In genomic region chr17:78128616-78129384, GRCh38 we compare ENCODE assay signal across 8 cellular contexts. TPM values are rescaled to one million over a fixed set of nuclear protein-coding genes. Genes with fewer than 3 reads are reported as not detected.
DNase-seq lines count a peak whose midpoint lies in the region; ATAC-seq, FAIRE-seq and TF ChIP-seq lines count a peak whose summit lies in the region.

A gene with protein sequence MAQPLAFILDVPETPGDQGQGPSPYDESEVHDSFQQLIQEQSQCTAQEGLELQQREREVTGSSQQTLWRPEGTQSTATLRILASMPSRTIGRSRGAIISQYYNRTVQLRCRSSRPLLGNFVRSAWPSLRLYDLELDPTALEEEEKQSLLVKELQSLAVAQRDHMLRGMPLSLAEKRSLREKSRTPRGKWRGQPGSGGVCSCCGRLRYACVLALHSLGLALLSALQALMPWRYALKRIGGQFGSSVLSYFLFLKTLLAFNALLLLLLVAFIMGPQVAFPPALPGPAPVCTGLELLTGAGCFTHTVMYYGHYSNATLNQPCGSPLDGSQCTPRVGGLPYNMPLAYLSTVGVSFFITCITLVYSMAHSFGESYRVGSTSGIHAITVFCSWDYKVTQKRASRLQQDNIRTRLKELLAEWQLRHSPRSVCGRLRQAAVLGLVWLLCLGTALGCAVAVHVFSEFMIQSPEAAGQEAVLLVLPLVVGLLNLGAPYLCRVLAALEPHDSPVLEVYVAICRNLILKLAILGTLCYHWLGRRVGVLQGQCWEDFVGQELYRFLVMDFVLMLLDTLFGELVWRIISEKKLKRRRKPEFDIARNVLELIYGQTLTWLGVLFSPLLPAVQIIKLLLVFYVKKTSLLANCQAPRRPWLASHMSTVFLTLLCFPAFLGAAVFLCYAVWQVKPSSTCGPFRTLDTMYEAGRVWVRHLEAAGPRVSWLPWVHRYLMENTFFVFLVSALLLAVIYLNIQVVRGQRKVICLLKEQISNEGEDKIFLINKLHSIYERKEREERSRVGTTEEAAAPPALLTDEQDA (minus strand): TSS chr17:78128755. CDS start chr17:78126832, 1,923 bp downstream.

- TF ChIP-seq CTCF in coronary artery (IDR thresholded peaks at IDR 0.05) (no peak), HepG2 (CRISPR knock-in tag; IDR thresholded peaks at IDR 0.05) (no peak)

- H3K27me3 ChIP-seq in ACC112 (ENCODE audit: insufficient read depth, low read length) (peaks cover 24% of the 10 kb centered on the region; the same call in 1 of the 2 replicates), HepG2 (ENCODE audit: control insufficient read depth in 1 of 2, insufficient read depth in 2 of 2, low read length in 2 of 2) (no peaks in the 10 kb centered on the region)

- peak within 1 kb of the TSS; percentile 55 for H2AFZ ChIP-seq in ACC112 (ENCODE audit: low read length, unreplicated experiment)
- H2AFZ ChIP-seq in HepG2 (ENCODE audit: low read length), result no peak within 1 kb of the TSS

- no TSS peak for BruUV-seq in HepG2 (replicated peaks; lab: Mats Ljungman, UMichigan)

- intact Hi-C loops in HepG2 (cut with micrococcal nuclease; ENCODE audit: unreplicated experiment), result loop anchor here (5.0 kb wide), 1 partner anchor 39 kb away; the partner anchor contains the start of gene SYNGR2

- POLR2A ChIA-PET in HepG2 (lab: Yijun Ruan, JAX), result interaction anchor here (0.7 to 4.4 kb wide), 10 partner anchors 9 to 1973 kb away, joined by 3 to 57 read pairs (median 6); partner anchors contain the start of genes AFMID and TK1

- H3K27ac ChIP-seq in ACC112 (ENCODE audit: low read depth, low read length), result no peak within 1 kb of the TSS
- peak within 1 kb of the TSS; percentile 16 to 81 for H3K27ac ChIP-seq in coronary artery
- H3K27ac ChIP-seq in HepG2 (ENCODE audit: extremely low read length, insufficient read depth, low read length), result peak within 1 kb of the TSS; percentile 91

- in situ Hi-C loops in HepG2 (cut with HindIII; ENCODE audit: extremely low pct_ligation_motif_present, low pct_unique_long_range_greater_than_20kb), result no loop called here

- H4K20me1 ChIP-seq in HepG2 (ENCODE audit: insufficient read depth, low read length), result peaks cover 3% of the 10 kb centered on the region; the same call in 1 of the 2 replicates

- no peaks in the 10 kb centered on the region for H3K4me1 ChIP-seq in ACC112 (ENCODE audit: control insufficient read depth, insufficient read depth, low read length, unreplicated experiment)
- peaks cover 56% of the 10 kb centered on the region for H3K4me1 ChIP-seq in HepG2 (ENCODE audit: insufficient read depth, low read length)

- WGBS in HepG2 (ENCODE audit: low lambda C conversion rate), result 0% methylated on average over 6 of the region's 47 CpGs

- peak; percentile 81 for DNase-seq in NCI-H2171 treated with DMSO at 0.1 percent for 48 hours (lab: John Stamatoyannopoulos, UW)
- DNase-seq in coronary artery (ENCODE audit: low spot score), result no peak
- DNase-seq in HepG2 (ENCODE audit: low spot score), result peak; percentile 87
- DNase-seq in stimulated activated CD4-positive, alpha-beta T cell treated with anti-CD3 and anti-CD28 coated beads, Interleukin-4, amount 100 ng/mL, for 4 hours, result peak; percentile 57 to 72
- no peak for DNase-seq in cerebellar cortex (ENCODE audit: low spot score)

- no peak for TF ChIP-seq EP300 in HepG2 (IDR thresholded peaks at IDR 0.05; ENCODE audit: low read depth in 2 of 2, low read length in 2 of 2)
- no peak; the same call in 1 of the 2 replicates for TF ChIP-seq EP300 in HepG2 (CRISPR knock-in tag; IDR thresholded peaks at IDR 0.05; ENCODE audit: borderline replicate concordance)

- peak; percentile 60 for TF ChIP-seq RAD21 in HepG2 (CRISPR knock-in tag; IDR thresholded peaks at IDR 0.05)

- H3K79me2 ChIP-seq in ACC112 (ENCODE audit: control insufficient read depth, insufficient read depth, low read length, unreplicated experiment), result no peaks in the 10 kb centered on the region
- H3K79me2 ChIP-seq in HepG2 (ENCODE audit: insufficient read depth, low read length), result peaks cover 17% of the 10 kb centered on the region

- CTCF ChIA-PET in HepG2 (lab: Yijun Ruan, JAX; ENCODE audit: low intra/inter-chr PET ratio, low total read pairs), result no interaction called here

- H3K4me3 ChIP-seq in ACC112 (ENCODE audit: low read depth, low read length), result peak within 1 kb of the TSS; percentile 82
- peak within 1 kb of the TSS; percentile 77 for H3K4me3 ChIP-seq in coronary artery
- H3K4me3 ChIP-seq in HepG2 (replicated peaks in 1 of 3; ENCODE audit: insufficient read depth in 1 of 3, low read depth in 2 of 3, low read length in 3 of 3), result peak within 1 kb of the TSS; percentile 67 to 95 (median 86)

- peak; percentile 17 to 26 for ATAC-seq in activated CD4-positive, CD25-positive, alpha-beta regulatory T cell treated with anti-CD3 and anti-CD28 coated beads, Interleukin-2, amount 50 U/mL, for 24 hours
- ATAC-seq in HepG2, result peak; percentile 58

- H3K36me3 ChIP-seq in ACC112 (ENCODE audit: insufficient read depth, low read length) (no peaks in the 10 kb centered on the region), HepG2 (replicated peaks in 1 of 2; ENCODE audit: control insufficient read depth in 1 of 2, insufficient read depth in 2 of 2, low read length in 2 of 2) (peaks cover 17 to 22% of the 10 kb centered on the region in 2 experiments; a peak in 4 of 5 replicates)

- peak within 1 kb of the TSS; percentile 90 for H3K9ac ChIP-seq in HepG2 (ENCODE audit: insufficient read depth, low read depth, low read length)

- TF ChIP-seq POLR2A in GM18526 (IDR thresholded peaks at IDR 0.05; ENCODE audit: extremely low read depth, insufficient read length), result peak; percentile 76
- TF ChIP-seq POLR2A in HepG2 (IDR thresholded peaks at IDR 0.05; ENCODE audit: insufficient read depth in 1 of 2, low read depth in 2 of 2, low read length in 2 of 2), result peak; percentile 67 to 77

- peak within 1 kb of the TSS; percentile 90 for H3K4me2 ChIP-seq in HepG2 (ENCODE audit: low read depth, low read length)

- peak; percentile 74 for FAIRE-seq in HepG2 (lab: Jason Lieb, UNC)

- H3K9me3 ChIP-seq in HepG2 (ENCODE audit: low read length), result no peaks in the 10 kb centered on the region

TF ChIP-seq in HepG2, 621 proteins besides CTCF, POLR2A, EP300 and RAD21 (continues in another document):
- TF ChIP-seq IRX3 (CRISPR knock-in tag; IDR thresholded peaks at IDR 0.05; ENCODE audit: borderline replicate concordance, low read depth) (no peak), ZNF589 (CRISPR knock-in tag; conservative IDR thresholded peaks at IDR 0.05) (no peak), BCL6 (CRISPR knock-in tag; IDR thresholded peaks at IDR 0.05) (no peak), ZNF7 (CRISPR knock-in tag; IDR thresholded peaks at IDR 0.05) (no peak), ZNF160 (CRISPR knock-in tag; IDR thresholded peaks at IDR 0.05) (no peak), NR2F6 (IDR thresholded peaks at IDR 0.05) (peak; percentile 15), NR2F6 (CRISPR knock-in tag; IDR thresholded peaks at IDR 0.05) (peak; percentile 31; the same call in 1 of the 2 replicates), CBX5 (CRISPR knock-in tag; IDR thresholded peaks at IDR 0.05; ENCODE audit: borderline replicate concordance) (peak; percentile 22; the same call in 1 of the 2 replicates), GATAD2A (CRISPR knock-in tag; IDR thresholded peaks at IDR 0.05) (peak; percentile 41), ZBTB7B (CRISPR knock-in tag; IDR thresholded peaks at IDR 0.05) (peak; percentile 14)
- TF ChIP-seq, protein P1, sequence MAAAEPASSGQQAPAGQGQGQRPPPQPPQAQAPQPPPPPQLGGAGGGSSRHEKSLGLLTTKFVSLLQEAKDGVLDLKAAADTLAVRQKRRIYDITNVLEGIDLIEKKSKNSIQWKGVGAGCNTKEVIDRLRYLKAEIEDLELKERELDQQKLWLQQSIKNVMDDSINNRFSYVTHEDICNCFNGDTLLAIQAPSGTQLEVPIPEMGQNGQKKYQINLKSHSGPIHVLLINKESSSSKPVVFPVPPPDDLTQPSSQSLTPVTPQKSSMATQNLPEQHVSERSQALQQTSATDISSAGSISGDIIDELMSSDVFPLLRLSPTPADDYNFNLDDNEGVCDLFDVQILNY (CRISPR knock-in tag; conservative IDR thresholded peaks at IDR 0.05), result 0 out of 2 replicates have a peak, but pooled peaks have one; percentile 42
- TF ChIP-seq, protein P2, sequence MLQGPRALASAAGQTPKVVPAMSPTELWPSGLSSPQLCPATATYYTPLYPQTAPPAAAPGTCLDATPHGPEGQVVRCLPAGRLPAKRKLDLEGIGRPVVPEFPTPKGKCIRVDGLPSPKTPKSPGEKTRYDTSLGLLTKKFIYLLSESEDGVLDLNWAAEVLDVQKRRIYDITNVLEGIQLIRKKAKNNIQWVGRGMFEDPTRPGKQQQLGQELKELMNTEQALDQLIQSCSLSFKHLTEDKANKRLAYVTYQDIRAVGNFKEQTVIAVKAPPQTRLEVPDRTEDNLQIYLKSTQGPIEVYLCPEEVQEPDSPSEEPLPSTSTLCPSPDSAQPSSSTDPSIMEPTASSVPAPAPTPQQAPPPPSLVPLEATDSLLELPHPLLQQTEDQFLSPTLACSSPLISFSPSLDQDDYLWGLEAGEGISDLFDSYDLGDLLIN (CRISPR knock-in tag; IDR thresholded peaks at IDR 0.05; ENCODE audit: borderline replicate concordance), result no peak

RNA-seq across cellular contexts. Expression of the gene that starts here (rescaled TPM):
- 20.4 and 48.4 TPM in 2 replicates for total RNA-seq in HepG2 (2016; rRNA removed; fragmentation: Illumina TruSeq; extraction: Trizol)
- 21.4 and 23.6 TPM in 2 replicates for total RNA-seq in HepG2 (2016; cell fraction: cytosol; rRNA removed; fragmentation: Illumina TruSeq; extraction: Trizol; ENCODE audit: low read depth)
- 19.7 and 47.9 TPM in 2 replicates for total RNA-seq in HepG2 (2016; cell fraction: insoluble cytoplasmic fraction; rRNA removed; fragmentation: Illumina TruSeq; extraction: Trizol)
- total RNA-seq in HepG2 (2016; cell fraction: membrane; rRNA removed; fragmentation: Illumina TruSeq; extraction: Trizol), result 29.0 and 34.4 TPM in 2 replicates
- 47.2 and 55.0 TPM in 2 replicates for total RNA-seq in HepG2 (2016; cell fraction: nucleus; rRNA removed; fragmentation: Illumina TruSeq; extraction: Trizol)
- 99.1 and 118 TPM in 2 replicates for polyA plus RNA-seq in HepG2 (2011; rRNA removed)
- polyA plus RNA-seq in HepG2 (2011; cell fraction: cytosol; rRNA removed), result 42.4 and 70.8 TPM in 2 replicates
- 648 and 982 TPM in 2 replicates for polyA plus RNA-seq in HepG2 (2011; cell fraction: nucleus; rRNA removed)
- polyA plus RNA-seq in HepG2 (2012), result 45.7 and 50.3 TPM in 2 replicates
- polyA plus RNA-seq in HepG2 (2016; cell fraction: cytosol; fragmentation: Illumina TruSeq; extraction: Trizol; ENCODE audit: low read depth), result 8.9 and 10.6 TPM in 2 replicates
- 16.1 and 17.9 TPM in 2 replicates for polyA plus RNA-seq in HepG2 (2016; cell fraction: insoluble cytoplasmic fraction; fragmentation: Illumina TruSeq; extraction: Trizol; ENCODE audit: low read depth)
- polyA plus RNA-seq in HepG2 (2016; cell fraction: membrane; fragmentation: Illumina TruSeq; extraction: Trizol; ENCODE audit: low read depth), result 18.2 and 19.0 TPM in 2 replicates
- polyA plus RNA-seq in HepG2 (2016; cell fraction: nucleus; fragmentation: Illumina TruSeq; extraction: Trizol; ENCODE audit: insufficient read depth, low read depth), result 126 and 147 TPM in 2 replicates
- polyA minus RNA-seq in HepG2 (2011; rRNA and poly(A)+ RNA removed; ENCODE audit: low replicate concordance), result 23.3 and 152 TPM in 2 replicates
- 48.9 and 63.1 TPM in 2 replicates for polyA minus RNA-seq in HepG2 (2011; cell fraction: cytosol; rRNA and poly(A)+ RNA removed)
- polyA minus RNA-seq in HepG2 (2011; cell fraction: nucleus; rRNA and poly(A)+ RNA removed), result 92.6 and 109 TPM in 2 replicates

Comparison
In these comparisons a context has a peak if more than half of its experiments do, and no peak if none do; other contexts are left out.
1. DNase-seq: peak in NCI-H2171 treated with DMSO at 0.1 percent for 48 hours (single experiment), HepG2 (single experiment) and stimulated activated CD4-positive, alpha-beta T cell treated with anti-CD3 and anti-CD28 coated beads, Interleukin-4, amount 100 ng/mL, for 4 hours (2 of 2); none in coronary artery (single experiment) and cerebellar cortex (single experiment).
2. Peak in every context shown above with its lines, with median percentiles within 50 percentile points of each other: H3K4me3 ChIP-seq.